Comparison of ENCODE assay signal across 19 cellular contexts in genomic region chr2:159716857-159717256, GRCh38. TPM values are rescaled to one million over a fixed set of nuclear protein-coding genes. Genes with fewer than 3 reads are reported as not detected.
A peak's percentile ranks its signal among the peaks of the same experiment; 100 is the strongest.
DNase-seq lines count a peak whose midpoint lies in the region; ATAC-seq, FAIRE-seq and TF ChIP-seq lines count a peak whose summit lies in the region.
"Had no signal": no experiment of that assay in that cellular context is flagged by ENCODE, and none has a peak within 500 bp of the region (broad histone marks: within the 10 kb centered on the region; RNA-seq: fewer than 3 reads in every experiment).

No MANE protein-coding gene starts in this region.

- no peak overlapping the region for H2BK12ac ChIP-seq in H9 (ENCODE audit: insufficient read length, low read depth, low read length)

- CTCF ChIA-PET in activated CD4-positive, alpha-beta memory T cell treated with anti-CD3 and anti-CD28 coated beads for 36 hours (lab: Charles Lee), result no interaction called here
- CTCF ChIA-PET in activated CD4-positive, alpha-beta memory T cell treated with anti-CD3 and anti-CD28 coated beads, Interleukin-2, amount 10 ng/mL, durations not matched to agents 7 days and 5 days (lab: Charles Lee), result no interaction called here
- CTCF ChIA-PET in K562 (lab: Yijun Ruan, JAX; ENCODE audit: low intra/inter-chr PET ratio), result no interaction called here

- ATAC-seq in K562 (no peak), sciatic nerve (no peak), pancreas (no peak), HG02588 (IDR thresholded peaks at IDR 0.05; ENCODE audit: unreplicated experiment) (no peak)

- H3K18ac ChIP-seq in H9 (ENCODE audit: insufficient read length, low read depth, low read length), result no peak overlapping the region

- no peak for TF ChIP-seq EP300 in K562 (IDR thresholded peaks at IDR 0.05; ENCODE audit: low read length)

- H3K4me3 Mint-ChIP-seq in activated CD4-positive, alpha-beta memory T cell treated with anti-CD3 and anti-CD28 coated beads for 36 hours, result no peak overlapping the region
- H3K4me3 Mint-ChIP-seq in activated CD4-positive, alpha-beta memory T cell treated with anti-CD3 and anti-CD28 coated beads, Interleukin-2, amount 10 ng/mL, durations not matched to agents 7 days and 5 days, result no peak overlapping the region
- H3K4me3 Mint-ChIP-seq in H9, result no peak overlapping the region
- H3K4me3 Mint-ChIP-seq in nephron, result peak overlapping the region; percentile 8 to 23 (median 20)
- H3K4me3 Mint-ChIP-seq: activated naive CD8-positive, alpha-beta T cell treated with anti-CD3 and anti-CD28 coated beads, Interleukin-2, amount 10 ng/mL, durations not matched to agents 7 days and 5 days; neural progenitor cell had no signal

- no peak overlapping the region for H2BK120ac ChIP-seq in H9 (ENCODE audit: low read depth, low read length, poor library complexity, severe bottlenecking)

- H3K9me3 ChIP-seq in H9 (ENCODE audit: control insufficient read depth, low read depth, low read length) (no peaks in the 10 kb centered on the region), K562 (replicated peaks; ENCODE audit: control insufficient read depth, insufficient read depth, low read depth, low read length) (no peaks in the 10 kb centered on the region), pancreas (no peaks in the 10 kb centered on the region)
- H3K9me3 ChIP-seq: SJCRH30 had no signal

- no peak overlapping the region for H3K4ac ChIP-seq in H9 (ENCODE audit: low read depth, low read length)

- TF ChIP-seq RAD21 in K562 (CRISPR knock-in tag; conservative IDR thresholded peaks at IDR 0.05 in 1 of 2, IDR thresholded peaks at IDR 0.05 in 1 of 2), result no peak

- no peak overlapping the region for H3K4me2 ChIP-seq in H9 (ENCODE audit: insufficient read depth, insufficient read length, low read length)
- H3K4me2 ChIP-seq in K562 (ENCODE audit: insufficient read depth, low read length), result no peak overlapping the region
- H3K4me2 ChIP-seq: neural progenitor cell had no signal

- peaks cover 84% of the 10 kb centered on the region for H3K36me3 ChIP-seq in K562 (ENCODE audit: control insufficient read depth, insufficient read depth, low read length)
- H3K36me3 ChIP-seq in pancreas, result no peaks in the 10 kb centered on the region

- no peak overlapping the region for H2BK5ac ChIP-seq in H9 (ENCODE audit: insufficient read length, low read length)

- no peak overlapping the region for H3K14ac ChIP-seq in H9 (ENCODE audit: insufficient read depth, low read length)

- no peaks in the 10 kb centered on the region for H3K9me3 Mint-ChIP-seq in activated CD4-positive, alpha-beta memory T cell treated with anti-CD3 and anti-CD28 coated beads for 36 hours
- H3K9me3 Mint-ChIP-seq in activated CD4-positive, alpha-beta memory T cell treated with anti-CD3 and anti-CD28 coated beads, Interleukin-2, amount 10 ng/mL, durations not matched to agents 7 days and 5 days, result no peaks in the 10 kb centered on the region
- H3K9me3 Mint-ChIP-seq in H9, result no peaks in the 10 kb centered on the region
- H3K9me3 Mint-ChIP-seq in nephron, result no peaks in the 10 kb centered on the region
- H3K9me3 Mint-ChIP-seq: activated naive CD8-positive, alpha-beta T cell treated with anti-CD3 and anti-CD28 coated beads, Interleukin-2, amount 10 ng/mL, durations not matched to agents 7 days and 5 days had no signal

- no peak overlapping the region for H2BK15ac ChIP-seq in H9 (ENCODE audit: low read depth, low read length)

- H3K9ac ChIP-seq in H9 (ENCODE audit: extremely low read depth, insufficient read length, low read length) (no peak overlapping the region), K562 (ENCODE audit: insufficient read depth in 1 of 2, low read depth in 2 of 2, low read length in 2 of 2) (no peak overlapping the region)
- H3K9ac ChIP-seq: neural progenitor cell had no signal

- BruUV-seq in K562 (replicated peaks; lab: Mats Ljungman, UMichigan), result no TSS peak

- H2AFZ ChIP-seq in H9 (ENCODE audit: low read length) (no peak overlapping the region), K562 (ENCODE audit: low read depth, low read length) (no peak overlapping the region)
- H2AFZ ChIP-seq: neural progenitor cell had no signal

- H3K27me3 ChIP-seq in H9 (ENCODE audit: insufficient read depth, low read length), result no peaks in the 10 kb centered on the region
- H3K27me3 ChIP-seq in K562 (ENCODE audit: control insufficient read depth in 2 of 2, insufficient read depth in 2 of 2, low read length in 2 of 2), result no peaks in the 10 kb centered on the region; a peak in 1 of 5 replicates
- H3K27me3 ChIP-seq in pancreas, result no peaks in the 10 kb centered on the region
- H3K27me3 ChIP-seq: dorsolateral prefrontal cortex, neural progenitor cell, SJCRH30 had no signal

- no peak overlapping the region for H3K4me3 ChIP-seq in K562
- H3K4me3 ChIP-seq in pancreas, result no peak overlapping the region
- H3K4me3 ChIP-seq: neural progenitor cell, SJCRH30 had no signal

- no peak overlapping the region for H4K5ac ChIP-seq in H9 (ENCODE audit: insufficient read length, low read depth, low read length)

- no peak overlapping the region for H4K91ac ChIP-seq in H9 (ENCODE audit: insufficient read length, low read depth, low read length)

- H3K79me1 ChIP-seq in H9 (ENCODE audit: insufficient read depth, low read depth, low read length, poor library complexity, severe bottlenecking), result no peaks in the 10 kb centered on the region

- no peaks in the 10 kb centered on the region for H3K23me2 ChIP-seq in H9 (ENCODE audit: insufficient read length, low read depth, low read length, poor library complexity, severe bottlenecking)

- H3K4me1 ChIP-seq in H9 (ENCODE audit: insufficient read depth, low read length), result no peaks in the 10 kb centered on the region
- H3K4me1 ChIP-seq in K562 (replicated peaks in 1 of 2; ENCODE audit: control insufficient read depth in 2 of 2, insufficient read depth in 2 of 2, low read length in 2 of 2), result peaks cover 11 to 15% of the 10 kb centered on the region in 2 experiments; a peak in 4 of 5 replicates
- peaks cover 14 to 21% (median 18%) of the 10 kb centered on the region in 3 donors for H3K4me1 ChIP-seq in pancreas
- H3K4me1 ChIP-seq: SJCRH30 had no signal

- TF ChIP-seq CTCF in H9 (conservative IDR thresholded peaks at IDR 0.05) (no peak), K562 (IDR thresholded peaks at IDR 0.05 in 2 of 3, conservative IDR thresholded peaks at IDR 0.05 in 1 of 3; ENCODE audit: insufficient read depth in 2 of 3, low read depth in 1 of 3, low read length in 3 of 3) (no peak), nephron (IDR thresholded peaks at IDR 0.05; ENCODE audit: unreplicated experiment in 3 of 3) (no peak), pancreas (IDR thresholded peaks at IDR 0.05) (no peak)

- no peak for DNase-seq in activated CD4-positive, alpha-beta memory T cell treated with anti-CD3 and anti-CD28 coated beads for 36 hours
- no peak for DNase-seq in activated CD4-positive, alpha-beta memory T cell treated with anti-CD3 and anti-CD28 coated beads, Interleukin-2, amount 10 ng/mL, durations not matched to agents 7 days and 5 days
- DNase-seq in H9, result no peak
- no peak for DNase-seq in K562 (ENCODE audit: extremely low read depth in 1 of 4, low spot score in 3 of 4)
- DNase-seq in sciatic nerve (ENCODE audit: low spot score), result no peak
- DNase-seq in pancreas, result no peak
- DNase-seq: ACHN; activated CD4-positive, CD25-positive, alpha-beta regulatory T cell treated with anti-CD3 and anti-CD28 coated beads, Interleukin-2, amount 50 U/mL, for 72 hours; activated CD8-positive, alpha-beta memory T cell treated with anti-CD3 and anti-CD28 coated beads, Interleukin-2, amount 50 U/mL, for 4 hours; activated naive CD8-positive, alpha-beta T cell treated with anti-CD3 and anti-CD28 coated beads, Interleukin-2, amount 10 ng/mL, durations not matched to agents 7 days and 5 days; dorsolateral prefrontal cortex; head of caudate nucleus; NCI-H2081 treated with DMSO at 0.1 percent for 48 hours; NCI-H510A treated with DMSO at 0.1 percent for 48 hours; SJCRH30 had no signal

- no peak overlapping the region for H4K8ac ChIP-seq in H9 (replicated peaks; ENCODE audit: insufficient read length, low read depth, low read length)

- WGBS in H9 (ENCODE audit: extremely low coverage, insufficient read length, low lambda C conversion rate), result no CpG with 5 or more reads among the region's 2 CpGs
- WGBS in K562 (ENCODE audit: insufficient coverage, low coverage, missing lambda C conversion rate), result 86% methylated on average over 2 of the region's 2 CpGs
- 81 to 84% methylated on average over 2 of the region's 2 CpGs for WGBS in pancreas, 2 donors

- no peak overlapping the region for H3T11ph ChIP-seq in H9 (ENCODE audit: low read length)

- H4K20me1 ChIP-seq in H9 (ENCODE audit: control insufficient read depth, insufficient read depth, insufficient read length) (no peaks in the 10 kb centered on the region), K562 (replicated peaks; ENCODE audit: control insufficient read depth, insufficient read depth, low read length) (peaks cover 67% of the 10 kb centered on the region)

- H3K4me1 Mint-ChIP-seq in activated CD4-positive, alpha-beta memory T cell treated with anti-CD3 and anti-CD28 coated beads for 36 hours (ENCODE audit: low read depth), result peaks cover 65% of the 10 kb centered on the region
- peaks cover 57% of the 10 kb centered on the region for H3K4me1 Mint-ChIP-seq in activated CD4-positive, alpha-beta memory T cell treated with anti-CD3 and anti-CD28 coated beads, Interleukin-2, amount 10 ng/mL, durations not matched to agents 7 days and 5 days
- peaks cover 31 to 57% of the 10 kb centered on the region in 2 experiments for H3K4me1 Mint-ChIP-seq in H9
- peaks cover 32% of the 10 kb centered on the region for H3K4me1 Mint-ChIP-seq in nephron

- in situ Hi-C loops in K562 (cut with MboI), result no loop called here

- H3K23ac ChIP-seq in H9 (ENCODE audit: insufficient read length, low read depth, low read length), result no peak overlapping the region

- no peak for FAIRE-seq in K562 (lab: Jason Lieb, UNC)
- FAIRE-seq in pancreas (lab: Jason Lieb, UNC), result no peak
- FAIRE-seq: bronchial epithelial cell had no signal

- H3K27me3 Mint-ChIP-seq in activated CD4-positive, alpha-beta memory T cell treated with anti-CD3 and anti-CD28 coated beads for 36 hours, result no peaks in the 10 kb centered on the region
- H3K27me3 Mint-ChIP-seq in activated CD4-positive, alpha-beta memory T cell treated with anti-CD3 and anti-CD28 coated beads, Interleukin-2, amount 10 ng/mL, durations not matched to agents 7 days and 5 days, result no peaks in the 10 kb centered on the region
- H3K27me3 Mint-ChIP-seq in H9 (ENCODE audit: low read depth), result no peaks in the 10 kb centered on the region
- no peaks in the 10 kb centered on the region for H3K27me3 Mint-ChIP-seq in nephron (ENCODE audit: low read depth)
- H3K27me3 Mint-ChIP-seq: activated naive CD8-positive, alpha-beta T cell treated with anti-CD3 and anti-CD28 coated beads, Interleukin-2, amount 10 ng/mL, durations not matched to agents 7 days and 5 days had no signal

- H2BK20ac ChIP-seq in H9 (ENCODE audit: low read depth, low read length, poor library complexity, severe bottlenecking), result no peak overlapping the region

- peaks cover 54% of the 10 kb centered on the region for H3K36me3 Mint-ChIP-seq in activated CD4-positive, alpha-beta memory T cell treated with anti-CD3 and anti-CD28 coated beads for 36 hours
- H3K36me3 Mint-ChIP-seq in activated CD4-positive, alpha-beta memory T cell treated with anti-CD3 and anti-CD28 coated beads, Interleukin-2, amount 10 ng/mL, durations not matched to agents 7 days and 5 days (ENCODE audit: low read depth), result peaks cover 77% of the 10 kb centered on the region
- peaks cover 33 to 72% (median 49%) of the 10 kb centered on the region in 3 experiments for H3K36me3 Mint-ChIP-seq in H9 (ENCODE audit: insufficient read depth in 1 of 3, low read depth in 3 of 3)
- H3K36me3 Mint-ChIP-seq in nephron (ENCODE audit: low read depth), result peaks cover 71% of the 10 kb centered on the region

- peaks cover 83% of the 10 kb centered on the region for H3K79me2 ChIP-seq in H9 (ENCODE audit: insufficient read depth, low read length)
- peaks cover 99% of the 10 kb centered on the region for H3K79me2 ChIP-seq in K562 (ENCODE audit: control insufficient read depth, insufficient read depth, low read length)

- H3K9me1 ChIP-seq in K562 (ENCODE audit: control insufficient read depth, insufficient read depth, low read length), result no peaks in the 10 kb centered on the region

- peak overlapping the region; percentile 30 for H3K27ac Mint-ChIP-seq in activated CD4-positive, alpha-beta memory T cell treated with anti-CD3 and anti-CD28 coated beads for 36 hours
- H3K27ac Mint-ChIP-seq in activated CD4-positive, alpha-beta memory T cell treated with anti-CD3 and anti-CD28 coated beads, Interleukin-2, amount 10 ng/mL, durations not matched to agents 7 days and 5 days, result no peak overlapping the region
- H3K27ac Mint-ChIP-seq in H9, result peak overlapping the region in 2 of 3 experiments; percentile 37 to 85; a peak in 4 of 7 replicates
- no peak overlapping the region for H3K27ac Mint-ChIP-seq in nephron
- H3K27ac Mint-ChIP-seq: activated naive CD8-positive, alpha-beta T cell treated with anti-CD3 and anti-CD28 coated beads, Interleukin-2, amount 10 ng/mL, durations not matched to agents 7 days and 5 days; neural progenitor cell had no signal

- H2AK5ac ChIP-seq in H9 (ENCODE audit: insufficient read length, low read length), result no peak overlapping the region

- H3K27ac ChIP-seq in H9 (ENCODE audit: insufficient read length, low read depth, low read length) (no peak overlapping the region), K562 (ENCODE audit: extremely low read depth, low read depth, low read length) (no peak overlapping the region), pancreas (no peak overlapping the region)
- H3K27ac ChIP-seq: dorsolateral prefrontal cortex, neural progenitor cell, SJCRH30 had no signal

- TF ChIP-seq POLR2A in K562 (conservative IDR thresholded peaks at IDR 0.05), result no peak

- intact Hi-C loops in activated CD4-positive, alpha-beta memory T cell treated with anti-CD3 and anti-CD28 coated beads for 36 hours (cut with micrococcal nuclease), result no loop called here
- intact Hi-C loops in K562 (cut with micrococcal nuclease), result no loop called here
- intact Hi-C loops in sciatic nerve (cut with DNase I), result no loop called here
- intact Hi-C loops in pancreas (cut with DNase I), result loop anchor here in 1 of 3 donors (10.0 kb wide), 1 partner anchor 88 kb away; no protein-coding TSS in a partner anchor

- H3K56ac ChIP-seq in H9 (ENCODE audit: insufficient read length, low read depth, low read length), result no peak overlapping the region

- POLR2A ChIA-PET in activated CD4-positive, alpha-beta memory T cell treated with anti-CD3 and anti-CD28 coated beads for 36 hours (lab: Charles Lee), result interaction anchor here (1.3 kb wide), 1 partner anchor 11 kb away, joined by 3 read pairs; no protein-coding TSS in a partner anchor
- POLR2A ChIA-PET in activated CD4-positive, alpha-beta memory T cell treated with anti-CD3 and anti-CD28 coated beads, Interleukin-2, amount 10 ng/mL, durations not matched to agents 7 days and 5 days (lab: Charles Lee), result no interaction called here
- POLR2A ChIA-PET in K562 (lab: Yijun Ruan, JAX), result interaction anchor here (0.6 to 1.4 kb wide), 4 partner anchors 102 to 584 kb away, joined by 3 read pairs; no protein-coding TSS in a partner anchor

RNA-seq across cellular contexts. Expression of gene MARCHF7, which starts 4.6 kb away (rescaled TPM):
- total RNA-seq in activated CD4-positive, alpha-beta memory T cell treated with anti-CD3 and anti-CD28 coated beads for 36 hours, result 10 to 100 TPM; 84.0 to 86.7 TPM
- total RNA-seq in activated CD4-positive, alpha-beta memory T cell treated with anti-CD3 and anti-CD28 coated beads, Interleukin-2, amount 10 ng/mL, durations not matched to agents 7 days and 5 days, result 10 to 100 TPM; 92.2 to 98.0 TPM
- total RNA-seq in H9 (2021) (103 and 111 TPM in 2 replicates), K562 (2014; rRNA removed) (53.3 and 58.8 TPM in 2 replicates), K562 (2014; rRNA removed; fragmentation: Illumina TruSeq; extraction: Trizol) (117 and 143 TPM in 2 replicates), K562 (2015; rRNA removed; fragmentation: Illumina TruSeq; extraction: Trizol) (118 and 130 TPM in 2 replicates), K562 (2021) (80.5 and 84.9 TPM in 2 replicates), sciatic nerve (92.2 TPM), pancreas (10 to 100 TPM; 17.9 to 31.9 (median 22.0) TPM)
- total RNA-seq in K562 (2011; cell fraction: chromatin; rRNA removed; ENCODE audit: low replicate concordance), result 54.6 and 159 TPM in 2 replicates
- total RNA-seq in K562 (2011; cell fraction: nucleolus; rRNA removed), result 18.2 and 23.3 TPM in 2 replicates
- total RNA-seq in K562 (2011; cell fraction: nucleoplasm; rRNA removed), result 32.9 and 50.8 TPM in 2 replicates
- polyA plus RNA-seq in K562 (2011; rRNA removed) (59.4 and 65.1 TPM in 2 replicates), K562 (2014; fragmentation: Illumina TruSeq; extraction: Trizol) (103 and 137 TPM in 2 replicates), K562 (2014; fragmentation: Nextera tagmentation; extraction: Ambion mirVana) (100 to 1,000 TPM in 1 of 2 experiments, 10 to 100 TPM in 1; 86.7 to 106 TPM), K562 (2014; rRNA removed) (50.7 and 58.2 TPM in 2 replicates), pancreas (10 to 100 TPM in 1 of 2 donors, 1 to 10 TPM in 1; 8.4 to 19.3 TPM)
- 8.2 and 21.8 TPM in 2 replicates for polyA plus RNA-seq in K562 (2011; cell fraction: cytosol; rRNA removed)
- 40.9 and 56.7 TPM in 2 replicates for polyA plus RNA-seq in K562 (2011; cell fraction: nucleus; rRNA removed)
- 59.4 and 78.8 TPM in 2 replicates for polyA plus RNA-seq in K562 (2012)
- polyA minus RNA-seq in K562 (2011; rRNA and poly(A)+ RNA removed), result 67.6 and 108 TPM in 2 replicates
- polyA minus RNA-seq in K562 (2011; cell fraction: cytosol; rRNA and poly(A)+ RNA removed), result 46.2 and 52.4 TPM in 2 replicates
- polyA minus RNA-seq in K562 (2011; cell fraction: nucleus; rRNA and poly(A)+ RNA removed), result 32.7 and 58.6 TPM in 2 replicates

Comparison
In these comparisons a context has a peak if more than half of its experiments do, and no peak if none do; other contexts are left out.
1. H3K27ac Mint-ChIP-seq: peak in activated CD4-positive, alpha-beta memory T cell treated with anti-CD3 and anti-CD28 coated beads for 36 hours (single experiment) and H9 (2 of 3); none in activated CD4-positive, alpha-beta memory T cell treated with anti-CD3 and anti-CD28 coated beads, Interleukin-2, amount 10 ng/mL, durations not matched to agents 7 days and 5 days (single experiment) and nephron (0 of 3).
2. H3K4me3 Mint-ChIP-seq: peak in nephron (3 of 3); none in activated CD4-positive, alpha-beta memory T cell treated with anti-CD3 and anti-CD28 coated beads for 36 hours (single experiment), activated CD4-positive, alpha-beta memory T cell treated with anti-CD3 and anti-CD28 coated beads, Interleukin-2, amount 10 ng/mL, durations not matched to agents 7 days and 5 days (single experiment) and H9 (0 of 2).